Comparison of ENCODE assay signal across 8 cellular contexts in the genomic region with DNA sequence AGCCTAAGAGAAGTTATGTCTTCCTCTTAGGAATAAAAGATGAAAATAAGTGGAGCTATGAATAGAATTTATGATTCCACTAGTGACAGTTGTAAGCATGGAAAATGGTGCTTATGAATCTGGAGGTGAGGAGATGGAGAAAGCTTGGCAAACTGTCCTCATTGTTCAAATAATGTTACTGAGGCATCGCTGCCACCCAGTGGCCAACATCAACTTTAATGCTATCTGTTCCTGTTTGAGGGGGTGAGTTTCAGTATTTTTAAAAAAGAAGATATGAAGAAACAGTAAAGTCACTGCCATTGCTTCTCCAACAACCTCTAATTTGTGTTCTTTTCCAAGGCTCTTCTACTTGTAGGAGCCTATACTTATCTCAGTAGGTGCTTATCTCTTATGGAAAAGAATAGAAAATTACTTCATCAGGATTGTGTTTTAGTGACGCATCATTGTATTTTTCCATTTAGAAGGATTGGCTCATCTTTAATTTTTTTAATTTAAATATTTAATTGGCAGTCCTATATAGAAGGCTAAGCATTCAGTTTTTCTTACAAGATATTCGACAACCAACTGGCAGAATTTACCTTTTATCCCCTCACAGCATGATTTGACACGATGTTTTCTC.
DNase-seq lines count a peak whose midpoint lies in the region; ATAC-seq and TF ChIP-seq lines count a peak whose summit lies in the region.

No MANE protein-coding gene starts in this region.

- H3K36me3 ChIP-seq in DOHH2 (ENCODE audit: control insufficient read depth, low read length) (no peaks in the 10 kb centered on the region), thoracic aorta (no peaks in the 10 kb centered on the region)

- TF ChIP-seq CTCF in DOHH2 (IDR thresholded peaks at IDR 0.05; ENCODE audit: low read depth, low read length, poor library complexity, severe bottlenecking) (peak; percentile 58), cardiac fibroblast (IDR thresholded peaks at IDR 0.05; ENCODE audit: low read depth, low read length) (peak; percentile 48), thoracic aorta (IDR thresholded peaks at IDR 0.05) (peak; percentile 42)

- peak; percentile 62 to 84 for DNase-seq in Kasumi-1 (lab: John Stamatoyannopoulos, UW)
- peak; percentile 38 for DNase-seq in SHP77 treated with DMSO at 0.1 percent for 48 hours (lab: John Stamatoyannopoulos, UW)
- DNase-seq in cardiac fibroblast (ENCODE audit: low read depth in 2 of 2): peak; percentile 77 to 86
- DNase-seq in left lobe of liver (ENCODE audit: low spot score): peak; percentile 51
- no peak for DNase-seq in thoracic aorta (ENCODE audit: low spot score)
- no peak for DNase-seq in KG1 (lab: John Stamatoyannopoulos, UW)

- H4K20me1 ChIP-seq in DOHH2 (ENCODE audit: control insufficient read depth, insufficient read depth, low read depth, low read length): 0 out of 2 replicates have a peak, but pooled peaks cover 2% of the 10 kb centered on the region

- H3F3A ChIP-seq in DOHH2 (ENCODE audit: control insufficient read depth, insufficient read depth): no peaks in the 10 kb centered on the region

- no peaks in the 10 kb centered on the region for H3K9me3 ChIP-seq in DOHH2 (ENCODE audit: control insufficient read depth, insufficient read depth, low read length)
- H3K9me3 ChIP-seq in thoracic aorta: no peaks in the 10 kb centered on the region

- H3K79me2 ChIP-seq in DOHH2 (ENCODE audit: control insufficient read depth, low read length): no peaks in the 10 kb centered on the region

- ATAC-seq in GM21423 (IDR thresholded peaks at IDR 0.05; ENCODE audit: unreplicated experiment): peak; percentile 81
- peak; percentile 93 for ATAC-seq in left lobe of liver
- no peak for ATAC-seq in thoracic aorta (ENCODE audit: insufficient number of reproducible peaks, low FRiP score, low read depth)

- no peak overlapping the region for H3K4me3 ChIP-seq in DOHH2 (ENCODE audit: low read length)
- H3K4me3 ChIP-seq in cardiac fibroblast (replicated peaks in 1 of 2; ENCODE audit: low read depth in 2 of 2, low read length in 2 of 2): no peak overlapping the region
- no peak overlapping the region for H3K4me3 ChIP-seq in thoracic aorta

- H3K4me1 ChIP-seq in DOHH2 (ENCODE audit: control insufficient read depth, low read length) (no peaks in the 10 kb centered on the region), thoracic aorta (ENCODE audit: control insufficient read depth in 1 of 2, low read depth in 2 of 2) (peaks cover 0 to 14% of the 10 kb centered on the region in 2 donors)

- H3K27ac ChIP-seq in DOHH2 (ENCODE audit: low read depth, low read length) (no peak overlapping the region), thoracic aorta (no peak overlapping the region)

- H3K9me2 ChIP-seq in DOHH2 (replicated peaks; ENCODE audit: control insufficient read depth, low read length): no peaks in the 10 kb centered on the region

- no peak overlapping the region for H3K4me2 ChIP-seq in DOHH2 (ENCODE audit: low read length)

- peaks cover 18% of the 10 kb centered on the region for H3K27me3 ChIP-seq in DOHH2 (ENCODE audit: control insufficient read depth, low read length)
- H3K27me3 ChIP-seq in thoracic aorta (replicated peaks; ENCODE audit: insufficient read depth): no peaks in the 10 kb centered on the region

Comparison
In these comparisons a context has a peak if more than half of its experiments do, and no peak if none do; other contexts are left out.
1. DNase-seq: peak in Kasumi-1 (2 of 2), SHP77 treated with DMSO at 0.1 percent for 48 hours (single experiment), cardiac fibroblast (2 of 2) and left lobe of liver (single experiment); none in thoracic aorta (single experiment) and KG1 (single experiment).
2. Peak in every context shown above with its lines, with median percentiles within 50 percentile points of each other: CTCF ChIP-seq.